40 cellular contexts compared by ENCODE assay signal in genomic region chr2:102346381-102347130, GRCh38. TPM values are rescaled to one million over a fixed set of nuclear protein-coding genes. Genes with fewer than 3 reads are reported as not detected.
"Had no signal": no experiment of that assay in that cellular context is flagged by ENCODE, and none has a peak within 500 bp of the region (broad histone marks: within the 10 kb centered on the region; RNA-seq: fewer than 3 reads in every experiment).

No MANE protein-coding gene starts in this region.

- H3K4me1 Mint-ChIP-seq: activated B cell treated with CpG ODN at 0.5 μM for 24 hours; activated T-helper 17 cell treated with anti-CD3 and anti-CD28 coated beads, Interleukin-2, amount 50 U/mL, for 72 hours; central memory CD8-positive, alpha-beta T cell; T-cell had no signal

- H3K4me3 Mint-ChIP-seq: activated B cell treated with CpG ODN at 0.5 μM for 24 hours; activated CD8-positive, alpha-beta T cell treated with anti-CD3 and anti-CD28 coated beads for 36 hours; activated naive CD8-positive, alpha-beta T cell treated with anti-CD3 and anti-CD28 coated beads for 36 hours; activated T-cell treated with anti-CD3 and anti-CD28 coated beads, Interleukin-2, amount 50 U/mL, for 72 hours; activated T-helper 17 cell treated with anti-CD3 and anti-CD28 coated beads, Interleukin-2, amount 50 U/mL, for 72 hours; central memory CD8-positive, alpha-beta T cell; T-cell had no signal

- H3K9me3 ChIP-seq: ascending aorta, MG63 had no signal

- H3K9me3 Mint-ChIP-seq: activated B cell treated with CpG ODN at 0.5 μM for 24 hours; activated CD8-positive, alpha-beta T cell treated with anti-CD3 and anti-CD28 coated beads for 36 hours; activated naive CD8-positive, alpha-beta T cell treated with anti-CD3 and anti-CD28 coated beads for 36 hours; activated T-cell treated with anti-CD3 and anti-CD28 coated beads, Interleukin-2, amount 50 U/mL, for 72 hours; activated T-helper 17 cell treated with anti-CD3 and anti-CD28 coated beads, Interleukin-2, amount 50 U/mL, for 72 hours; central memory CD8-positive, alpha-beta T cell; T-cell had no signal

- H3K36me3 ChIP-seq: ascending aorta, cardiac muscle cell, MG63 had no signal

- ATAC-seq: activated CD8-positive, alpha-beta T cell treated with anti-CD3 and anti-CD28 coated beads for 36 hours; activated T-cell treated with anti-CD3 and anti-CD28 coated beads, Interleukin-2, amount 50 U/mL, for 72 hours; activated T-helper 17 cell treated with anti-CD3 and anti-CD28 coated beads, Interleukin-2, amount 50 U/mL, for 72 hours; Right ventricle myocardium inferior; SK-N-SH treated with all-trans-retinoic acid at 6 μM for 48 hours; T-cell had no signal

- H3K27me3 Mint-ChIP-seq: activated CD8-positive, alpha-beta T cell treated with anti-CD3 and anti-CD28 coated beads for 36 hours; activated naive CD8-positive, alpha-beta T cell treated with anti-CD3 and anti-CD28 coated beads for 36 hours; activated T-helper 17 cell treated with anti-CD3 and anti-CD28 coated beads, Interleukin-2, amount 50 U/mL, for 72 hours; central memory CD8-positive, alpha-beta T cell had no signal

- H3K4me3 ChIP-seq: ascending aorta, cardiac muscle cell, MG63, PC-9 had no signal

- DNase-seq: activated B cell treated with CpG ODN at 0.5 μM for 24 hours; activated CD4-positive, alpha-beta T cell treated with anti-CD3 and anti-CD28 coated beads for 48 hours; activated CD4-positive, alpha-beta T cell treated with anti-CD3 and anti-CD28 coated beads, Interleukin-2, amount 50 U/mL, for 4 hours; activated CD4-positive, CD25-positive, alpha-beta regulatory T cell treated with anti-CD3 and anti-CD28 coated beads, Interleukin-2, amount 50 U/mL, for 72 hours; activated CD8-positive, alpha-beta T cell treated with anti-CD3 and anti-CD28 coated beads for 36 hours; activated effector memory CD4-positive, alpha-beta T cell treated with anti-CD3 and anti-CD28 coated beads, Interleukin-2, amount 50 U/mL, for 16 hours; activated naive CD4-positive, alpha-beta T cell; activated naive CD4-positive, alpha-beta T cell treated with anti-CD3 and anti-CD28 coated beads, Interleukin-2, amount 50 U/mL, for 16 hours; activated naive CD8-positive, alpha-beta T cell treated with anti-CD3 and anti-CD28 coated beads for 36 hours; activated T-cell treated with anti-CD3 and anti-CD28 coated beads, Interleukin-2, amount 50 U/mL, for 1 hour; activated T-cell treated with anti-CD3 and anti-CD28 coated beads, Interleukin-2, amount 50 U/mL, for 72 hours; amygdala; Kasumi-1; KG1; MG63; NCI-H1048; NCI-H1417; NCI-H146; NCI-H187; NCI-H2029 treated with DMSO at 0.1 percent for 48 hours; NCI-H2107; NCI-H2171; NCI-H510A; NCI-H526; NCI-H748 treated with DMSO at 0.1 percent for 48 hours; PC-9; SIG-M5; T-cell; T-helper 2 cell; T-helper 9 cell had no signal

- H3K27me3 ChIP-seq: ascending aorta, MG63 had no signal

- H3K27ac Mint-ChIP-seq: activated B cell treated with CpG ODN at 0.5 μM for 24 hours; activated CD8-positive, alpha-beta T cell treated with anti-CD3 and anti-CD28 coated beads for 36 hours; activated naive CD8-positive, alpha-beta T cell treated with anti-CD3 and anti-CD28 coated beads for 36 hours; activated T-cell treated with anti-CD3 and anti-CD28 coated beads, Interleukin-2, amount 50 U/mL, for 72 hours; activated T-helper 17 cell treated with anti-CD3 and anti-CD28 coated beads, Interleukin-2, amount 50 U/mL, for 72 hours; T-cell had no signal

- H3K27ac ChIP-seq: ascending aorta, cardiac muscle cell, PC-9, RWPE1, VCaP had no signal

- H3K36me3 Mint-ChIP-seq: activated naive CD8-positive, alpha-beta T cell treated with anti-CD3 and anti-CD28 coated beads for 36 hours; T-cell had no signal

RNA-seq across cellular contexts. Expression of gene IL18R1, which starts 9.0 kb away (rescaled TPM):
- total RNA-seq: OCI-LY7 had no signal

RNA-seq across cellular contexts. Expression of gene IL1RL1, which starts 35.2 kb away (rescaled TPM):
- total RNA-seq: activated B cell treated with CpG ODN at 0.5 μM for 24 hours, cardiac muscle cell, OCI-LY7, SK-MEL-5 had no signal
- polyA plus RNA-seq: cardiac muscle cell had no signal
